Comparison of ENCODE assay signal across 8 cellular contexts in genomic region chr15:31353931-31354330, GRCh38. TPM values are rescaled to one million over a fixed set of nuclear protein-coding genes. Genes with fewer than 3 reads are reported as not detected.
DNase-seq lines count a peak whose midpoint lies in the region; TF ChIP-seq lines count a peak whose summit lies in the region.

No MANE protein-coding gene starts in this region.

- H3K9me3 Mint-ChIP-seq in chondrocyte (ENCODE audit: low read depth) (no peaks in the 10 kb centered on the region), progenitor cell of endocrine pancreas (ENCODE audit: low read depth) (no peaks in the 10 kb centered on the region)

- DNase-seq in AG04449 (ENCODE audit: low read depth, low spot score) (no peak), LHCN-M2 (ENCODE audit: low read depth) (peak; percentile 60), chondrocyte (ENCODE audit: low spot score) (no peak), NCI-H187 (lab: John Stamatoyannopoulos, UW) (no peak), progenitor cell of endocrine pancreas (ENCODE audit: low spot score, unreplicated experiment) (no peak), H7 (no peak)
- no peak for DNase-seq in activated CD4-positive, CD25-positive, alpha-beta regulatory T cell (lab: John Stamatoyannopoulos, UW)

- no peaks in the 10 kb centered on the region for H3K9me3 ChIP-seq in muscle layer of colon (ENCODE audit: low read length)

- H3K27me3 ChIP-seq in muscle layer of colon (ENCODE audit: control insufficient read depth in 1 of 2, insufficient read depth in 2 of 2, low read length in 2 of 2) (no peaks in the 10 kb centered on the region), H7 (ENCODE audit: control insufficient read depth, insufficient read depth, low read length) (no peaks in the 10 kb centered on the region)

- H3K4me1 Mint-ChIP-seq in chondrocyte (ENCODE audit: low read depth) (peaks cover 60% of the 10 kb centered on the region), progenitor cell of endocrine pancreas (ENCODE audit: low read depth) (peaks cover 16% of the 10 kb centered on the region)

- peak overlapping the region; percentile 39 for H3K27ac ChIP-seq in muscle layer of colon (ENCODE audit: low read depth, low read length)

- H3K4me1 ChIP-seq in muscle layer of colon (ENCODE audit: insufficient read depth, low read length) = peaks cover 52% of the 10 kb centered on the region

- POLR2A ChIA-PET in AG04449 (lab: Yijun Ruan, JAX) = interaction anchor here (0.6 to 1.2 kb wide), 2 partner anchors 38 to 134 kb away, joined by 3 read pairs; no protein-coding TSS in a partner anchor

- H3K36me3 ChIP-seq in muscle layer of colon (ENCODE audit: insufficient read depth, low read length) = peaks cover 6% of the 10 kb centered on the region
- no peaks in the 10 kb centered on the region; the same call in 1 of the 2 replicates for H3K36me3 ChIP-seq in H7 (replicated peaks; ENCODE audit: control insufficient read depth, insufficient read depth, low read length)

- no peak overlapping the region for H3K9ac ChIP-seq in muscle layer of colon (ENCODE audit: low read length)

- H3K27me3 Mint-ChIP-seq in chondrocyte (ENCODE audit: low read depth) = no peaks in the 10 kb centered on the region
- no peaks in the 10 kb centered on the region for H3K27me3 Mint-ChIP-seq in progenitor cell of endocrine pancreas

- no peak overlapping the region for H3K4me3 Mint-ChIP-seq in chondrocyte (ENCODE audit: unreplicated experiment)
- H3K4me3 Mint-ChIP-seq in progenitor cell of endocrine pancreas (ENCODE audit: low read depth) = no peak overlapping the region

- CTCF ChIA-PET in AG04449 (lab: Yijun Ruan, JAX) = interaction anchor here (1.1 to 9.6 kb wide), 5 partner anchors 9 to 135 kb away, joined by 3 to 55 read pairs (median 4); no protein-coding TSS in a partner anchor

- H3K27ac Mint-ChIP-seq in chondrocyte (ENCODE audit: unreplicated experiment) (peak overlapping the region; percentile 81), progenitor cell of endocrine pancreas (no peak overlapping the region)

- H3K36me3 Mint-ChIP-seq in chondrocyte (ENCODE audit: low read depth) (peaks cover 3% of the 10 kb centered on the region), progenitor cell of endocrine pancreas (ENCODE audit: insufficient read depth) (no peaks in the 10 kb centered on the region)

- H3K4me3 ChIP-seq in AG04449 (ENCODE audit: low read depth, low read length) (peak overlapping the region; percentile 3; the same call in 1 of the 2 replicates), muscle layer of colon (ENCODE audit: low read depth in 1 of 2, low read length in 2 of 2) (no peak overlapping the region), H7 (ENCODE audit: insufficient read depth, low read depth, low read length) (no peak overlapping the region)

- no peak for TF ChIP-seq CTCF in AG04449 (IDR thresholded peaks at IDR 0.05; ENCODE audit: insufficient read depth, low read length, missing control alignments)
- no peak for TF ChIP-seq CTCF in chondrocyte (IDR thresholded peaks at IDR 0.05)
- no peak for TF ChIP-seq CTCF in progenitor cell of endocrine pancreas (IDR thresholded peaks at IDR 0.05; ENCODE audit: unreplicated experiment)

RNA-seq across cellular contexts. Expression of gene KLF13, which starts 27.3 kb away (rescaled TPM):
- 14.8 and 19.3 TPM in 2 replicates for total RNA-seq in LHCN-M2 (2014; rRNA removed)
- 16.9 TPM for polyA plus RNA-seq in LHCN-M2 (2012)
- total RNA-seq in chondrocyte = 54.2 to 59.1 TPM (median 58.4 TPM) in 3 replicates
- total RNA-seq in progenitor cell of endocrine pancreas = 26.9 and 34.0 TPM in 2 replicates
- total RNA-seq in H7 (2014; rRNA removed; shearing (Covaris generic)) = 29.5 and 36.5 TPM in 2 replicates
